In genomic region chr2:234189230-234189629, GRCh38 we compare ENCODE assay signal across 20 cellular contexts.
DNase-seq lines count a peak whose midpoint lies in the region; FAIRE-seq and TF ChIP-seq lines count a peak whose summit lies in the region.
"Had no signal": no experiment of that assay in that cellular context is flagged by ENCODE, and none has a peak within 500 bp of the region (broad histone marks: within the 10 kb centered on the region; RNA-seq: fewer than 3 reads in every experiment).

No MANE protein-coding gene starts in this region.

- H3K27ac ChIP-seq in BLaER1 (peak overlapping the region; percentile 95), H9 (ENCODE audit: insufficient read length, low read depth, low read length) (no peak overlapping the region)
- H3K27ac ChIP-seq: C4-2B, HL-60 had no signal

- no peak overlapping the region for H3K56ac ChIP-seq in H9 (ENCODE audit: insufficient read length, low read depth, low read length)

- H3K36me3 ChIP-seq in BLaER1 (peaks cover 26% of the 10 kb centered on the region), bronchial epithelial cell (ENCODE audit: control insufficient read depth, insufficient read depth, low read length) (no peaks in the 10 kb centered on the region)

- POLR2A ChIA-PET in activated CD4-positive, alpha-beta memory T cell treated with anti-CD3 and anti-CD28 coated beads, Interleukin-2, amount 10 ng/mL, durations not matched to agents 7 days and 5 days (lab: Charles Lee), result no interaction called here

- H3K4me1 Mint-ChIP-seq in H9, result peaks cover 9 to 13% of the 10 kb centered on the region in 2 experiments
- no peaks in the 10 kb centered on the region for H3K4me1 Mint-ChIP-seq in activated CD4-positive, alpha-beta memory T cell treated with anti-CD3 and anti-CD28 coated beads, Interleukin-2, amount 10 ng/mL, durations not matched to agents 7 days and 5 days

- H4K8ac ChIP-seq in H9 (replicated peaks; ENCODE audit: insufficient read length, low read depth, low read length), result no peak overlapping the region

- no peaks in the 10 kb centered on the region for H3K79me1 ChIP-seq in H9 (ENCODE audit: insufficient read depth, low read depth, low read length, poor library complexity, severe bottlenecking)

- no peak overlapping the region for H2BK15ac ChIP-seq in H9 (ENCODE audit: low read depth, low read length)

- DNase-seq in H9, result no peak
- DNase-seq in bronchial epithelial cell (ENCODE audit: low read depth), result no peak
- DNase-seq in iPS-NIHi11 (ENCODE audit: low spot score), result peak; percentile 51
- DNase-seq in hypothalamus (lab: John Stamatoyannopoulos, UW), result no peak
- no peak for DNase-seq in urothelium cell line (ENCODE audit: low spot score)
- no peak for DNase-seq in activated CD4-positive, alpha-beta memory T cell treated with anti-CD3 and anti-CD28 coated beads, Interleukin-2, amount 10 ng/mL, durations not matched to agents 7 days and 5 days
- DNase-seq in kidney glomerular epithelial cell (lab: John Stamatoyannopoulos, UW), result no peak
- DNase-seq: COR-L47, MV-4-11, NCI-H1436, NCI-H2029, NCI-H82, SHP77 treated with DMSO at 0.1 percent for 48 hours had no signal

- H3K18ac ChIP-seq in H9 (ENCODE audit: insufficient read length, low read depth, low read length), result no peak overlapping the region

- CTCF ChIA-PET in activated CD4-positive, alpha-beta memory T cell treated with anti-CD3 and anti-CD28 coated beads, Interleukin-2, amount 10 ng/mL, durations not matched to agents 7 days and 5 days (lab: Charles Lee), result no interaction called here

- no peak overlapping the region for H2AFZ ChIP-seq in H9 (ENCODE audit: low read length)

- peak overlapping the region; percentile 87 for H3K9ac ChIP-seq in BLaER1
- H3K9ac ChIP-seq in H9 (ENCODE audit: extremely low read depth, insufficient read length, low read length), result no peak overlapping the region

- H2AK5ac ChIP-seq in H9 (ENCODE audit: insufficient read length, low read length), result no peak overlapping the region

- H3K4me1 ChIP-seq in BLaER1 (peaks cover 42% of the 10 kb centered on the region), H9 (ENCODE audit: insufficient read depth, low read length) (no peaks in the 10 kb centered on the region; the same call in 1 of the 2 replicates)

- H3K9me3 ChIP-seq in BLaER1 (peaks cover 28% of the 10 kb centered on the region), H9 (ENCODE audit: control insufficient read depth, low read depth, low read length) (no peaks in the 10 kb centered on the region)

- no peak overlapping the region for H3K14ac ChIP-seq in H9 (ENCODE audit: insufficient read depth, low read length)

- H3K4me2 ChIP-seq in BLaER1 (peak overlapping the region; percentile 92), H9 (ENCODE audit: insufficient read depth, insufficient read length, low read length) (no peak overlapping the region)

- no peaks in the 10 kb centered on the region for H3K36me3 Mint-ChIP-seq in H9 (ENCODE audit: insufficient read depth in 1 of 3, low read depth in 3 of 3)
- peaks cover 3% of the 10 kb centered on the region for H3K36me3 Mint-ChIP-seq in activated CD4-positive, alpha-beta memory T cell treated with anti-CD3 and anti-CD28 coated beads, Interleukin-2, amount 10 ng/mL, durations not matched to agents 7 days and 5 days (ENCODE audit: low read depth)
- H3K36me3 Mint-ChIP-seq: IgD-negative memory B cell had no signal

- H3K27ac Mint-ChIP-seq in H9, result no peak overlapping the region
- no peak overlapping the region for H3K27ac Mint-ChIP-seq in activated CD4-positive, alpha-beta memory T cell treated with anti-CD3 and anti-CD28 coated beads, Interleukin-2, amount 10 ng/mL, durations not matched to agents 7 days and 5 days
- H3K27ac Mint-ChIP-seq: IgD-negative memory B cell had no signal

- H2BK5ac ChIP-seq in H9 (ENCODE audit: insufficient read length, low read length), result no peak overlapping the region

- no peaks in the 10 kb centered on the region for H3K23me2 ChIP-seq in H9 (ENCODE audit: insufficient read length, low read depth, low read length, poor library complexity, severe bottlenecking)

- no peak overlapping the region for H2BK120ac ChIP-seq in H9 (ENCODE audit: low read depth, low read length, poor library complexity, severe bottlenecking)

- no peak overlapping the region for H4K91ac ChIP-seq in H9 (ENCODE audit: insufficient read length, low read depth, low read length)

- H3K79me2 ChIP-seq in H9 (ENCODE audit: insufficient read depth, low read length), result no peaks in the 10 kb centered on the region

- H2BK20ac ChIP-seq in H9 (ENCODE audit: low read depth, low read length, poor library complexity, severe bottlenecking), result no peak overlapping the region

- H3K23ac ChIP-seq in H9 (ENCODE audit: insufficient read length, low read depth, low read length), result no peak overlapping the region

- H3T11ph ChIP-seq in H9 (ENCODE audit: low read length), result no peak overlapping the region

- H3K4ac ChIP-seq in H9 (ENCODE audit: low read depth, low read length), result no peak overlapping the region

- no peak overlapping the region for H2BK12ac ChIP-seq in H9 (ENCODE audit: insufficient read length, low read depth, low read length)

- FAIRE-seq in bronchial epithelial cell (lab: Jason Lieb, UNC) (peak; percentile 18), urothelium cell line (lab: Jason Lieb, UNC) (no peak)
- FAIRE-seq: A204.1, GM19239, HTR-8/SVneo had no signal

- no peaks in the 10 kb centered on the region for H3K27me3 ChIP-seq in BLaER1
- no peaks in the 10 kb centered on the region for H3K27me3 ChIP-seq in H9 (ENCODE audit: insufficient read depth, low read length)
- no peaks in the 10 kb centered on the region for H3K27me3 ChIP-seq in bronchial epithelial cell (ENCODE audit: control insufficient read depth, insufficient read depth, low read length)

- no peak overlapping the region for H3K4me3 Mint-ChIP-seq in H9
- H3K4me3 Mint-ChIP-seq in activated CD4-positive, alpha-beta memory T cell treated with anti-CD3 and anti-CD28 coated beads, Interleukin-2, amount 10 ng/mL, durations not matched to agents 7 days and 5 days, result no peak overlapping the region

- H3K4me3 ChIP-seq in BLaER1 (peak overlapping the region; percentile 69), bronchial epithelial cell (ENCODE audit: low read depth, low read length) (no peak overlapping the region)

- no peaks in the 10 kb centered on the region for H4K20me1 ChIP-seq in BLaER1
- H4K20me1 ChIP-seq in H9 (ENCODE audit: control insufficient read depth, insufficient read depth, insufficient read length), result no peaks in the 10 kb centered on the region

- WGBS in H9 (ENCODE audit: extremely low coverage, insufficient read length, low lambda C conversion rate), result no CpG with 5 or more reads among the region's 5 CpGs

- peaks cover 0 to 4% of the 10 kb centered on the region in 2 experiments; a peak in 3 of 5 replicates for H3K9me3 Mint-ChIP-seq in H9
- peaks cover 3% of the 10 kb centered on the region for H3K9me3 Mint-ChIP-seq in activated CD4-positive, alpha-beta memory T cell treated with anti-CD3 and anti-CD28 coated beads, Interleukin-2, amount 10 ng/mL, durations not matched to agents 7 days and 5 days

- H3K27me3 Mint-ChIP-seq in H9 (ENCODE audit: low read depth), result 0 out of 2 replicates have a peak, but pooled peaks cover 5% of the 10 kb centered on the region
- peaks cover 16% of the 10 kb centered on the region for H3K27me3 Mint-ChIP-seq in activated CD4-positive, alpha-beta memory T cell treated with anti-CD3 and anti-CD28 coated beads, Interleukin-2, amount 10 ng/mL, durations not matched to agents 7 days and 5 days

- TF ChIP-seq CTCF in H9 (conservative IDR thresholded peaks at IDR 0.05), result peak; percentile 49; the same call in 2 of the 3 replicates
- TF ChIP-seq CTCF in bronchial epithelial cell (IDR thresholded peaks at IDR 0.05; ENCODE audit: insufficient read depth, low read length, severe bottlenecking), result no peak

- H4K5ac ChIP-seq in H9 (ENCODE audit: insufficient read length, low read depth, low read length), result no peak overlapping the region
